Comparison of ENCODE assay signal across 7 cellular contexts in genomic region chr2:45578056-45578843, GRCh38. TPM values are rescaled to one million over a fixed set of nuclear protein-coding genes. Genes with fewer than 3 reads are reported as not detected.
A peak's percentile ranks its signal among the peaks of the same experiment; 100 is the strongest.
DNase-seq lines count a peak whose midpoint lies in the region; ATAC-seq and TF ChIP-seq lines count a peak whose summit lies in the region.

No MANE protein-coding gene starts in this region.

- H3K27me3 Mint-ChIP-seq in activated CD8-positive, alpha-beta T cell treated with anti-CD3 and anti-CD28 coated beads, Interleukin-2, amount 10 ng/mL, durations not matched to agents 7 days and 5 days (ENCODE audit: low read depth): no peaks in the 10 kb centered on the region

- POLR2A ChIA-PET in activated CD8-positive, alpha-beta T cell treated with anti-CD3 and anti-CD28 coated beads, Interleukin-2, amount 10 ng/mL, durations not matched to agents 7 days and 5 days (lab: Charles Lee): no interaction called here

- H3K9ac ChIP-seq in Karpas-422 (ENCODE audit: low read length) (no peak overlapping the region), liver (ENCODE audit: low read depth in 1 of 2, low read length in 2 of 2) (no peak overlapping the region)

- WGBS in liver: 90% methylated on average over 5 of the region's 5 CpGs

- ATAC-seq in activated CD8-positive, alpha-beta T cell treated with anti-CD3 and anti-CD28 coated beads, Interleukin-2, amount 10 ng/mL, durations not matched to agents 7 days and 5 days: peak; percentile 84
- ATAC-seq in GM19395 (IDR thresholded peaks at IDR 0.05; ENCODE audit: unreplicated experiment) (no peak), HG03135 (IDR thresholded peaks at IDR 0.05; ENCODE audit: unreplicated experiment) (no peak)

- H3K27me3 ChIP-seq in Karpas-422 (ENCODE audit: low read length): no peaks in the 10 kb centered on the region
- no peaks in the 10 kb centered on the region for H3K27me3 ChIP-seq in liver (ENCODE audit: control insufficient read depth in 4 of 4, insufficient read depth in 4 of 4, low read length in 3 of 4)

- no peak overlapping the region for H3K27ac Mint-ChIP-seq in activated CD8-positive, alpha-beta T cell treated with anti-CD3 and anti-CD28 coated beads, Interleukin-2, amount 10 ng/mL, durations not matched to agents 7 days and 5 days

- H3K4me1 ChIP-seq in Karpas-422 (ENCODE audit: low read length) (peaks cover 30% of the 10 kb centered on the region), liver (ENCODE audit: control insufficient read depth in 4 of 4, insufficient read depth in 4 of 4, low read length in 3 of 4) (no peaks in the 10 kb centered on the region)

- no peaks in the 10 kb centered on the region for H4K20me1 ChIP-seq in Karpas-422 (ENCODE audit: insufficient read depth, low read depth, low read length)

- H3K4me1 Mint-ChIP-seq in activated CD8-positive, alpha-beta T cell treated with anti-CD3 and anti-CD28 coated beads, Interleukin-2, amount 10 ng/mL, durations not matched to agents 7 days and 5 days (ENCODE audit: low read depth): peaks cover 4% of the 10 kb centered on the region

- H3K79me2 ChIP-seq in Karpas-422 (ENCODE audit: low read length): peaks cover 5% of the 10 kb centered on the region; the same call in 1 of the 2 replicates

- no peak overlapping the region for H3K4me3 ChIP-seq in Karpas-422 (ENCODE audit: low read length)
- H3K4me3 ChIP-seq in liver (ENCODE audit: low read depth in 1 of 3, low read length in 3 of 3): no peak overlapping the region

- CTCF ChIA-PET in activated CD8-positive, alpha-beta T cell treated with anti-CD3 and anti-CD28 coated beads, Interleukin-2, amount 10 ng/mL, durations not matched to agents 7 days and 5 days (lab: Charles Lee): interaction anchor here (0.6 to 3.1 kb wide), 12 partner anchors 11 to 622 kb away, joined by 3 to 14 read pairs (median 4); no protein-coding TSS in a partner anchor

- DNase-seq in EL: peak; percentile 51
- peak; percentile 77 for DNase-seq in Karpas-422
- peak; percentile 32 for DNase-seq in activated CD8-positive, alpha-beta T cell treated with anti-CD3 and anti-CD28 coated beads, Interleukin-2, amount 10 ng/mL, durations not matched to agents 7 days and 5 days
- no peak for DNase-seq in NCI-H2171 (lab: John Stamatoyannopoulos, UW)

- H3K4me3 Mint-ChIP-seq in activated CD8-positive, alpha-beta T cell treated with anti-CD3 and anti-CD28 coated beads, Interleukin-2, amount 10 ng/mL, durations not matched to agents 7 days and 5 days: no peak overlapping the region

- H3K27ac ChIP-seq in Karpas-422 (ENCODE audit: low read length): 0 out of 2 replicates have a peak overlapping the region, but pooled peaks have one; percentile 1
- H3K27ac ChIP-seq in liver (ENCODE audit: low read depth in 1 of 2, low read length in 2 of 2): no peak overlapping the region

- no peak overlapping the region for H2AFZ ChIP-seq in Karpas-422 (ENCODE audit: low read length)

- TF ChIP-seq RAD21 in liver (IDR thresholded peaks at IDR 0.05): peak; percentile 35 to 38

- H3K9me3 Mint-ChIP-seq in activated CD8-positive, alpha-beta T cell treated with anti-CD3 and anti-CD28 coated beads, Interleukin-2, amount 10 ng/mL, durations not matched to agents 7 days and 5 days (ENCODE audit: insufficient read depth): no peaks in the 10 kb centered on the region

- no peak overlapping the region for H3K4me2 ChIP-seq in Karpas-422 (ENCODE audit: low read depth, low read length, poor library complexity, severe bottlenecking)

- no peaks in the 10 kb centered on the region for H3K9me3 ChIP-seq in Karpas-422 (ENCODE audit: low read length)
- H3K9me3 ChIP-seq in liver (ENCODE audit: control insufficient read depth in 4 of 4, low read length in 3 of 4): no peaks in the 10 kb centered on the region

- H3K36me3 Mint-ChIP-seq in activated CD8-positive, alpha-beta T cell treated with anti-CD3 and anti-CD28 coated beads, Interleukin-2, amount 10 ng/mL, durations not matched to agents 7 days and 5 days (ENCODE audit: low read depth): peaks cover 10% of the 10 kb centered on the region

- no peaks in the 10 kb centered on the region for H3K9me2 ChIP-seq in Karpas-422 (replicated peaks; ENCODE audit: insufficient read depth, low read length)

- peak; percentile 8 for TF ChIP-seq CTCF in liver (IDR thresholded peaks at IDR 0.05; ENCODE audit: low read depth, low read length, missing input control)

- H3K36me3 ChIP-seq in Karpas-422 (ENCODE audit: insufficient read depth, low read length) (peaks cover 8% of the 10 kb centered on the region; the same call in 1 of the 2 replicates), liver (ENCODE audit: control insufficient read depth in 4 of 4, insufficient read depth in 3 of 4, low read depth in 1 of 4, low read length in 3 of 4) (peaks cover 0 to 18% (median 2%) of the 10 kb centered on the region in 4 donors)

TF ChIP-seq in liver, 16 proteins besides CTCF, POLR2A, EP300 and RAD21:
- no peak for TF ChIP-seq FOXA2 (IDR thresholded peaks at IDR 0.05)
- TF ChIP-seq SP1 (IDR thresholded peaks at IDR 0.05): no peak
- no peak for TF ChIP-seq YY1 (IDR thresholded peaks at IDR 0.05)
- no peak for TF ChIP-seq HNF4A (conservative IDR thresholded peaks at IDR 0.05)
- TF ChIP-seq RXRA (IDR thresholded peaks at IDR 0.05): no peak

RNA-seq across cellular contexts. Expression of gene SRBD1, which starts 32.8 kb away (rescaled TPM):
- total RNA-seq in Karpas-422 (2014; rRNA removed; shearing (Covaris generic); ENCODE audit: low replicate concordance): 11.1 and 29.7 TPM in 2 replicates
- total RNA-seq in activated CD8-positive, alpha-beta T cell treated with anti-CD3 and anti-CD28 coated beads, Interleukin-2, amount 10 ng/mL, durations not matched to agents 7 days and 5 days: 10 to 100 TPM; 19.2 to 22.7 TPM
- 10 to 100 TPM; 14.3 to 22.2 TPM for total RNA-seq in liver
- 1 to 10 TPM; 4.0 to 5.7 TPM for polyA plus RNA-seq in liver
